9 cellular contexts compared by ENCODE assay signal in genomic region chr6:52976591-52977035, GRCh38. TPM values are rescaled to one million over a fixed set of nuclear protein-coding genes. Genes with fewer than 3 reads are reported as not detected.
DNase-seq lines count a peak whose midpoint lies in the region; ATAC-seq and TF ChIP-seq lines count a peak whose summit lies in the region.
"Had no signal": no experiment of that assay in that cellular context is flagged by ENCODE, and none has a peak within 500 bp of the region (broad histone marks: within the 10 kb centered on the region; RNA-seq: fewer than 3 reads in every experiment).

No MANE protein-coding gene starts in this region.

- BruUV-seq in Calu3 (replicated peaks; lab: Mats Ljungman, UMichigan): no TSS peak

- ATAC-seq in HG03025 (IDR thresholded peaks at IDR 0.05; ENCODE audit: low FRiP score, unreplicated experiment): peak; percentile 96
- peak; percentile 92 for ATAC-seq in stimulated activated memory B cell treated with anti-CD40 and anti-IgM and Interleukin-4, amounts not matched to agents 10 μg/mL and 1 μg/mL and 100 μg/mL, for 72 hours

- H3K27me3 Mint-ChIP-seq in activated CD4-positive, alpha-beta memory T cell treated with anti-CD3 and anti-CD28 coated beads for 36 hours: peaks cover 14% of the 10 kb centered on the region
- no peaks in the 10 kb centered on the region for H3K27me3 Mint-ChIP-seq in stimulated activated memory B cell treated with anti-CD40 and anti-IgM and Interleukin-4, amounts not matched to agents 10 μg/mL and 1 μg/mL and 100 μg/mL, for 72 hours
- no peaks in the 10 kb centered on the region for H3K27me3 Mint-ChIP-seq in Calu3 (ENCODE audit: unreplicated experiment)

- H3K27ac Mint-ChIP-seq in activated CD4-positive, alpha-beta memory T cell treated with anti-CD3 and anti-CD28 coated beads for 36 hours: peak overlapping the region; percentile 84
- H3K27ac Mint-ChIP-seq in stimulated activated memory B cell treated with anti-CD40 and anti-IgM and Interleukin-4, amounts not matched to agents 10 μg/mL and 1 μg/mL and 100 μg/mL, for 72 hours: peak overlapping the region; percentile 77
- no peak overlapping the region for H3K27ac Mint-ChIP-seq in Calu3 (ENCODE audit: unreplicated experiment)

- TF ChIP-seq CTCF in Calu3 (IDR thresholded peaks at IDR 0.05; ENCODE audit: unreplicated experiment): no peak

- no peaks in the 10 kb centered on the region for H3K9me3 Mint-ChIP-seq in activated CD4-positive, alpha-beta memory T cell treated with anti-CD3 and anti-CD28 coated beads for 36 hours
- H3K9me3 Mint-ChIP-seq in stimulated activated memory B cell treated with anti-CD40 and anti-IgM and Interleukin-4, amounts not matched to agents 10 μg/mL and 1 μg/mL and 100 μg/mL, for 72 hours: no peaks in the 10 kb centered on the region
- no peaks in the 10 kb centered on the region for H3K9me3 Mint-ChIP-seq in Calu3 (ENCODE audit: low read depth, unreplicated experiment)

- H3K36me3 Mint-ChIP-seq in activated CD4-positive, alpha-beta memory T cell treated with anti-CD3 and anti-CD28 coated beads for 36 hours: peaks cover 4% of the 10 kb centered on the region
- H3K36me3 Mint-ChIP-seq in stimulated activated memory B cell treated with anti-CD40 and anti-IgM and Interleukin-4, amounts not matched to agents 10 μg/mL and 1 μg/mL and 100 μg/mL, for 72 hours: no peaks in the 10 kb centered on the region
- H3K36me3 Mint-ChIP-seq in Calu3 (ENCODE audit: insufficient read depth, unreplicated experiment): no peaks in the 10 kb centered on the region

- intact Hi-C loops in activated CD4-positive, alpha-beta memory T cell treated with anti-CD3 and anti-CD28 coated beads for 36 hours (cut with micrococcal nuclease): loop anchor here (1.0 kb wide), 3 partner anchors 14 to 88 kb away; partner anchors contain the start of gene GSTA4
- intact Hi-C loops in Calu3 (cut with micrococcal nuclease; ENCODE audit: unreplicated experiment): no loop called here

- H3K4me3 Mint-ChIP-seq in activated CD4-positive, alpha-beta memory T cell treated with anti-CD3 and anti-CD28 coated beads for 36 hours: peak overlapping the region; percentile 10
- no peak overlapping the region for H3K4me3 Mint-ChIP-seq in stimulated activated memory B cell treated with anti-CD40 and anti-IgM and Interleukin-4, amounts not matched to agents 10 μg/mL and 1 μg/mL and 100 μg/mL, for 72 hours
- no peak overlapping the region for H3K4me3 Mint-ChIP-seq in Calu3 (ENCODE audit: low read depth, unreplicated experiment)

- CTCF ChIA-PET in activated CD4-positive, alpha-beta memory T cell treated with anti-CD3 and anti-CD28 coated beads for 36 hours (lab: Charles Lee): interaction anchor here (1.1 kb wide), 1 partner anchor 18 kb away, joined by 3 read pairs; no protein-coding TSS in a partner anchor
- CTCF ChIA-PET in Calu3 (lab: Charles Lee): no interaction called here

- POLR2A ChIA-PET in activated CD4-positive, alpha-beta memory T cell treated with anti-CD3 and anti-CD28 coated beads for 36 hours (lab: Charles Lee): no interaction called here

- peak; percentile 49 for DNase-seq in activated CD4-positive, alpha-beta T cell treated with anti-CD3 and anti-CD28 coated beads for 48 hours
- DNase-seq in activated CD4-positive, alpha-beta T cell treated with anti-CD3 and anti-CD28 coated beads for 1 hour: no peak
- DNase-seq in activated CD4-positive, alpha-beta memory T cell treated with anti-CD3 and anti-CD28 coated beads for 36 hours: peak; percentile 66
- DNase-seq in Calu3: no peak
- no peak for DNase-seq in DMS114 treated with DMSO at 0.1 percent for 48 hours (lab: John Stamatoyannopoulos, UW; ENCODE audit: unreplicated experiment)
- DNase-seq in GOT3 (lab: John Stamatoyannopoulos, UW): no peak
- DNase-seq: heart right ventricle had no signal

- peaks cover 43% of the 10 kb centered on the region for H3K4me1 Mint-ChIP-seq in activated CD4-positive, alpha-beta memory T cell treated with anti-CD3 and anti-CD28 coated beads for 36 hours (ENCODE audit: low read depth)
- peaks cover 23% of the 10 kb centered on the region for H3K4me1 Mint-ChIP-seq in stimulated activated memory B cell treated with anti-CD40 and anti-IgM and Interleukin-4, amounts not matched to agents 10 μg/mL and 1 μg/mL and 100 μg/mL, for 72 hours
- no peaks in the 10 kb centered on the region for H3K4me1 Mint-ChIP-seq in Calu3 (ENCODE audit: low read depth, unreplicated experiment)

RNA-seq across cellular contexts. Expression of gene GSTA4, which starts 18.5 kb away (rescaled TPM):
- 10 to 100 TPM; 18.5 to 22.3 TPM for total RNA-seq in activated CD4-positive, alpha-beta memory T cell treated with anti-CD3 and anti-CD28 coated beads for 36 hours
- total RNA-seq in Calu3 (2022): 0.38 TPM in 1 of 2 replicates, not detected in the other

Comparison
In these comparisons a context has a peak if more than half of its experiments do, and no peak if none do; other contexts are left out.
1. DNase-seq: peak in activated CD4-positive, alpha-beta T cell treated with anti-CD3 and anti-CD28 coated beads for 48 hours (single experiment) and activated CD4-positive, alpha-beta memory T cell treated with anti-CD3 and anti-CD28 coated beads for 36 hours (single experiment); none in activated CD4-positive, alpha-beta T cell treated with anti-CD3 and anti-CD28 coated beads for 1 hour (single experiment), Calu3 (single experiment), DMS114 treated with DMSO at 0.1 percent for 48 hours (single experiment) and GOT3 (single experiment).
2. RNA of gene GSTA4, which starts 18.5 kb away (total RNA-seq): 18.5 to 22.3 TPM in activated CD4-positive, alpha-beta memory T cell treated with anti-CD3 and anti-CD28 coated beads for 36 hours; 0.38 TPM in Calu3; every median in the first group is over 10 times any median in the second.